In genomic region chr12:89185181-89185580, GRCh38 we compare ENCODE assay signal across 1 cellular context.
TF ChIP-seq lines count a peak whose summit lies in the region.

No MANE protein-coding gene starts in this region.

TF ChIP-seq in A549, 52 proteins besides CTCF, POLR2A, EP300 and RAD21 (continued from another document):
- TF ChIP-seq ZFP36 (IDR thresholded peaks at IDR 0.05; ENCODE audit: borderline replicate concordance, partially characterized antibody) = no peak
- TF ChIP-seq CBX2 (IDR thresholded peaks at IDR 0.05; ENCODE audit: borderline replicate concordance, low read depth) = no peak
- no peak for TF ChIP-seq RNF2 (IDR thresholded peaks at IDR 0.05; ENCODE audit: borderline replicate concordance, low read depth)
- no peak for TF ChIP-seq EHMT2 (IDR thresholded peaks at IDR 0.05; ENCODE audit: low read depth)
- no peak for TF ChIP-seq KDM1A (IDR thresholded peaks at IDR 0.05; ENCODE audit: low read depth)
- TF ChIP-seq, protein P1, sequence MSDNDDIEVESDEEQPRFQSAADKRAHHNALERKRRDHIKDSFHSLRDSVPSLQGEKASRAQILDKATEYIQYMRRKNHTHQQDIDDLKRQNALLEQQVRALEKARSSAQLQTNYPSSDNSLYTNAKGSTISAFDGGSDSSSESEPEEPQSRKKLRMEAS (IDR thresholded peaks at IDR 0.05) = no peak
